Comparison of ENCODE assay signal across 10 cellular contexts in the genomic region with DNA sequence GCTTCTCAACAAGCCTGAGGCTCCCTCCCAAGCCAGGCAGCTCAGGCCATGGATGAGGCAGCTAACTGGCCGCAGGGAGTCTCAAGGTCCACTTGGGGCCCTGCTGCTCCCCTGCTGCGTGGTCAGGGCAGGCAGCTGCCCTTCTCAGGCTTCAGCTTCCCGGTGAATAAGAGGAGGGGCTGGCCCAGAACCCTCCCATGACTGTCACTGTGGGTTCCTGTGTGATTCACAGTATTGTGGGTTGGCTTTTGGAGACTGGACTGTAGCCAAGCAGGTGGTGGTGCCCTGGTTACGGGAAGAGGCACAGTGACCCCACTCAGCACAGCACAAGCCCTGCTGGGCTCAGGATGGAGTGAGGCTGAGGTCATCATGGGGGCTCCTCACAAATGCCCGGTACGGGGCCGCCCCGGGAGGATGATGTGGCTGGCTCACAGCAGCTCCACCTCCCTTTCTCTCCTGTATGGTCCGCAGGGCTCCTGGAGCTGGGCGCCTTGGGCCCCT.
A peak's percentile ranks its signal among the peaks of the same experiment; 100 is the strongest.
DNase-seq lines count a peak whose midpoint lies in the region; ATAC-seq and TF ChIP-seq lines count a peak whose summit lies in the region.
"Had no signal": no experiment of that assay in that cellular context is flagged by ENCODE, and none has a peak within 500 bp of the region (broad histone marks: within the 10 kb centered on the region; RNA-seq: fewer than 3 reads in every experiment).

No MANE protein-coding gene starts in this region.

- no peak overlapping the region for H3K4me3 ChIP-seq in brain microvascular endothelial cell (ENCODE audit: low read depth, low read length)
- H3K4me3 ChIP-seq: SJSA1 had no signal

- no peak for ATAC-seq in left cardiac atrium
- ATAC-seq in GM18505 (IDR thresholded peaks at IDR 0.05; ENCODE audit: unreplicated experiment): no peak

- DNase-seq in Daoy (ENCODE audit: low read depth) (peak; percentile 98), HT1080 (ENCODE audit: low read depth) (peak; percentile 92), brain microvascular endothelial cell (peak; percentile 73), mesenteric fat pad (ENCODE audit: low spot score) (peak; percentile 72), hepatic stellate cell (ENCODE audit: low spot score) (no peak), left cardiac atrium (no peak), COLO829 (ENCODE audit: low spot score) (no peak)

- H3K27me3 ChIP-seq in brain microvascular endothelial cell (replicated peaks): no peaks in the 10 kb centered on the region
- H3K27me3 ChIP-seq: SJSA1 had no signal

- no peak overlapping the region for H3K27ac ChIP-seq in brain microvascular endothelial cell
- H3K27ac ChIP-seq: KMS-11, SJSA1 had no signal

- intact Hi-C loops in left cardiac atrium (cut with DNase I): no loop called here

- no peak for TF ChIP-seq CTCF in brain microvascular endothelial cell (IDR thresholded peaks at IDR 0.05; ENCODE audit: low read depth, low read length, missing control alignments)

- H3K36me3 ChIP-seq in brain microvascular endothelial cell (replicated peaks): no peaks in the 10 kb centered on the region
- H3K36me3 ChIP-seq: SJSA1 had no signal

- in situ Hi-C loops in brain microvascular endothelial cell (cut with HindIII; ENCODE audit: low pct_ligation_motif_present, low sequenced_read_pairs): no loop called here

- no peak for TF ChIP-seq POLR2A in GM18505 (IDR thresholded peaks at IDR 0.05; ENCODE audit: borderline replicate concordance, extremely low read depth, insufficient read depth, insufficient read length)

Comparison
In these comparisons a context has a peak if more than half of its experiments do, and no peak if none do; other contexts are left out.
1. DNase-seq: peak in Daoy (single experiment), HT1080 (single experiment), brain microvascular endothelial cell (single experiment) and mesenteric fat pad (single experiment); none in hepatic stellate cell (single experiment), left cardiac atrium (single experiment) and COLO829 (single experiment).